ENCODE assay signal across 30 cellular contexts in genomic region chr21:46493828-46494227, GRCh38.
"Had no signal": no experiment of that assay in that cellular context is flagged by ENCODE, and none has a peak within 500 bp of the region (broad histone marks: within the 10 kb centered on the region; RNA-seq: fewer than 3 reads in every experiment).

No MANE protein-coding gene starts in this region.

- H3K27me3 ChIP-seq: adrenal gland, body of pancreas, colonic mucosa, esophagus squamous epithelium, gastroesophageal sphincter had no signal

- H3K27ac Mint-ChIP-seq: activated CD4-positive, alpha-beta memory T cell treated with anti-CD3 and anti-CD28 coated beads for 36 hours; activated CD4-positive, alpha-beta T cell treated with anti-CD3 and anti-CD28 coated beads for 36 hours; activated CD4-positive, alpha-beta T cell treated with anti-CD3 and anti-CD28 coated beads, Interleukin-2, amount 10 ng/mL, durations not matched to agents 24 days and 14 days; activated CD8-positive, alpha-beta memory T cell treated with anti-CD3 and anti-CD28 coated beads, Interleukin-2, amount 10 ng/mL, durations not matched to agents 7 days and 5 days; activated CD8-positive, alpha-beta T cell treated with anti-CD3 and anti-CD28 coated beads, Interleukin-2, amount 10 ng/mL, durations not matched to agents 7 days and 5 days; activated naive CD4-positive, alpha-beta T cell treated with anti-CD3 and anti-CD28 coated beads for 36 hours; activated naive CD4-positive, alpha-beta T cell treated with anti-CD3 and anti-CD28 coated beads, Interleukin-2, amount 50 U/mL, for 24 hours; activated naive CD8-positive, alpha-beta T cell treated with anti-CD3 and anti-CD28 coated beads for 36 hours; activated naive CD8-positive, alpha-beta T cell treated with anti-CD3 and anti-CD28 coated beads, Interleukin-2, amount 50 U/mL, for 24 hours; activated T-cell treated with anti-CD3 and anti-CD28 coated beads, Interleukin-2, amount 50 U/mL, for 24 hours; activated T-helper 17 cell treated with anti-CD3 and anti-CD28 coated beads, Interleukin-2, amount 50 U/mL, for 72 hours had no signal

- H3K27ac ChIP-seq: adrenal gland, body of pancreas, colonic mucosa, epithelial cell of prostate, esophagus squamous epithelium, gastroesophageal sphincter had no signal

- H3K9me3 Mint-ChIP-seq: activated CD4-positive, alpha-beta memory T cell treated with anti-CD3 and anti-CD28 coated beads for 36 hours; activated CD4-positive, alpha-beta T cell treated with anti-CD3 and anti-CD28 coated beads, Interleukin-2, amount 10 ng/mL, durations not matched to agents 24 days and 14 days; activated naive CD4-positive, alpha-beta T cell treated with anti-CD3 and anti-CD28 coated beads for 36 hours; activated naive CD4-positive, alpha-beta T cell treated with anti-CD3 and anti-CD28 coated beads, Interleukin-2, amount 50 U/mL, for 24 hours; activated naive CD8-positive, alpha-beta T cell treated with anti-CD3 and anti-CD28 coated beads for 36 hours; activated naive CD8-positive, alpha-beta T cell treated with anti-CD3 and anti-CD28 coated beads, Interleukin-2, amount 50 U/mL, for 24 hours; activated T-cell treated with anti-CD3 and anti-CD28 coated beads, Interleukin-2, amount 50 U/mL, for 24 hours; activated T-helper 17 cell treated with anti-CD3 and anti-CD28 coated beads, Interleukin-2, amount 50 U/mL, for 72 hours had no signal

- FAIRE-seq: endometrium had no signal

- H3K4me1 Mint-ChIP-seq: activated naive CD8-positive, alpha-beta T cell treated with anti-CD3 and anti-CD28 coated beads, Interleukin-2, amount 50 U/mL, for 24 hours had no signal

- ATAC-seq: activated CD4-positive, alpha-beta T cell treated with anti-CD3 and anti-CD28 coated beads for 36 hours; activated CD8-positive, alpha-beta memory T cell treated with anti-CD3 and anti-CD28 coated beads, Interleukin-2, amount 10 ng/mL, durations not matched to agents 7 days and 5 days; activated CD8-positive, alpha-beta T cell treated with anti-CD3 and anti-CD28 coated beads, Interleukin-2, amount 10 ng/mL, durations not matched to agents 7 days and 5 days; activated naive CD8-positive, alpha-beta T cell treated with anti-CD3 and anti-CD28 coated beads, Interleukin-2, amount 50 U/mL, for 24 hours; activated T-helper 17 cell treated with anti-CD3 and anti-CD28 coated beads, Interleukin-2, amount 50 U/mL, for 72 hours; body of pancreas; gastroesophageal sphincter had no signal

- H3K4me3 Mint-ChIP-seq: activated CD4-positive, alpha-beta memory T cell treated with anti-CD3 and anti-CD28 coated beads for 36 hours; activated CD4-positive, alpha-beta T cell treated with anti-CD3 and anti-CD28 coated beads for 36 hours; activated CD4-positive, alpha-beta T cell treated with anti-CD3 and anti-CD28 coated beads, Interleukin-2, amount 10 ng/mL, durations not matched to agents 24 days and 14 days; activated CD8-positive, alpha-beta memory T cell treated with anti-CD3 and anti-CD28 coated beads, Interleukin-2, amount 10 ng/mL, durations not matched to agents 7 days and 5 days; activated CD8-positive, alpha-beta T cell treated with anti-CD3 and anti-CD28 coated beads, Interleukin-2, amount 10 ng/mL, durations not matched to agents 7 days and 5 days; activated naive CD4-positive, alpha-beta T cell treated with anti-CD3 and anti-CD28 coated beads for 36 hours; activated naive CD4-positive, alpha-beta T cell treated with anti-CD3 and anti-CD28 coated beads, Interleukin-2, amount 50 U/mL, for 24 hours; activated naive CD8-positive, alpha-beta T cell treated with anti-CD3 and anti-CD28 coated beads for 36 hours; activated naive CD8-positive, alpha-beta T cell treated with anti-CD3 and anti-CD28 coated beads, Interleukin-2, amount 50 U/mL, for 24 hours; activated T-cell treated with anti-CD3 and anti-CD28 coated beads, Interleukin-2, amount 50 U/mL, for 24 hours; activated T-helper 17 cell treated with anti-CD3 and anti-CD28 coated beads, Interleukin-2, amount 50 U/mL, for 72 hours had no signal

- DNase-seq: activated CD4-positive, alpha-beta memory T cell treated with anti-CD3 and anti-CD28 coated beads for 36 hours; activated CD4-positive, alpha-beta T cell treated with anti-CD3 and anti-CD28 coated beads for 36 hours; activated CD4-positive, alpha-beta T cell treated with anti-CD3 and anti-CD28 coated beads, Interleukin-2, amount 10 ng/mL, durations not matched to agents 24 days and 14 days; activated CD4-positive, CD25-positive, alpha-beta regulatory T cell; activated CD4-positive, CD25-positive, alpha-beta regulatory T cell treated with anti-CD3 and anti-CD28 coated beads, Interleukin-2, amount 50 U/mL, for 72 hours; activated CD8-positive, alpha-beta memory T cell treated with anti-CD3 and anti-CD28 coated beads, Interleukin-2, amount 10 ng/mL, durations not matched to agents 7 days and 5 days; activated CD8-positive, alpha-beta memory T cell treated with anti-CD3 and anti-CD28 coated beads, Interleukin-2, amount 50 U/mL, for 4 hours; activated CD8-positive, alpha-beta T cell treated with anti-CD3 and anti-CD28 coated beads, Interleukin-2, amount 10 ng/mL, durations not matched to agents 7 days and 5 days; activated effector memory CD4-positive, alpha-beta T cell treated with Interleukin-2 at 50 U/mL for 16 hours; activated naive CD4-positive, alpha-beta T cell treated with anti-CD3 and anti-CD28 coated beads for 36 hours; activated naive CD8-positive, alpha-beta T cell treated with anti-CD3 and anti-CD28 coated beads for 36 hours; activated naive CD8-positive, alpha-beta T cell treated with anti-CD3 and anti-CD28 coated beads, Interleukin-2, amount 50 U/mL, for 24 hours; activated T-cell treated with anti-CD3 and anti-CD28 coated beads, Interleukin-2, amount 50 U/mL, for 24 hours; adrenal gland; amygdala; aorta; body of pancreas; caudate nucleus; cerebellar nuclear complex; colonic mucosa; effector CD8-positive, alpha-beta T cell; esophagus squamous epithelium; foreskin melanocyte; T-helper 1 cell; T-helper 2 cell had no signal

- H3K4me3 ChIP-seq: adrenal gland, body of pancreas, colonic mucosa, esophagus squamous epithelium, gastroesophageal sphincter had no signal

- H3K9me3 ChIP-seq: adrenal gland, body of pancreas, colonic mucosa, esophagus squamous epithelium, gastroesophageal sphincter had no signal

- H3K27me3 Mint-ChIP-seq: activated CD4-positive, alpha-beta memory T cell treated with anti-CD3 and anti-CD28 coated beads for 36 hours; activated CD4-positive, alpha-beta T cell treated with anti-CD3 and anti-CD28 coated beads for 36 hours; activated CD4-positive, alpha-beta T cell treated with anti-CD3 and anti-CD28 coated beads, Interleukin-2, amount 10 ng/mL, durations not matched to agents 24 days and 14 days; activated CD8-positive, alpha-beta memory T cell treated with anti-CD3 and anti-CD28 coated beads, Interleukin-2, amount 10 ng/mL, durations not matched to agents 7 days and 5 days; activated naive CD4-positive, alpha-beta T cell treated with anti-CD3 and anti-CD28 coated beads, Interleukin-2, amount 50 U/mL, for 24 hours; activated naive CD8-positive, alpha-beta T cell treated with anti-CD3 and anti-CD28 coated beads for 36 hours; activated naive CD8-positive, alpha-beta T cell treated with anti-CD3 and anti-CD28 coated beads, Interleukin-2, amount 50 U/mL, for 24 hours; activated T-cell treated with anti-CD3 and anti-CD28 coated beads, Interleukin-2, amount 50 U/mL, for 24 hours; activated T-helper 17 cell treated with anti-CD3 and anti-CD28 coated beads, Interleukin-2, amount 50 U/mL, for 72 hours had no signal

- H3K4me1 ChIP-seq: adrenal gland, body of pancreas, colonic mucosa, esophagus squamous epithelium, gastroesophageal sphincter had no signal
